In the genomic region with DNA sequence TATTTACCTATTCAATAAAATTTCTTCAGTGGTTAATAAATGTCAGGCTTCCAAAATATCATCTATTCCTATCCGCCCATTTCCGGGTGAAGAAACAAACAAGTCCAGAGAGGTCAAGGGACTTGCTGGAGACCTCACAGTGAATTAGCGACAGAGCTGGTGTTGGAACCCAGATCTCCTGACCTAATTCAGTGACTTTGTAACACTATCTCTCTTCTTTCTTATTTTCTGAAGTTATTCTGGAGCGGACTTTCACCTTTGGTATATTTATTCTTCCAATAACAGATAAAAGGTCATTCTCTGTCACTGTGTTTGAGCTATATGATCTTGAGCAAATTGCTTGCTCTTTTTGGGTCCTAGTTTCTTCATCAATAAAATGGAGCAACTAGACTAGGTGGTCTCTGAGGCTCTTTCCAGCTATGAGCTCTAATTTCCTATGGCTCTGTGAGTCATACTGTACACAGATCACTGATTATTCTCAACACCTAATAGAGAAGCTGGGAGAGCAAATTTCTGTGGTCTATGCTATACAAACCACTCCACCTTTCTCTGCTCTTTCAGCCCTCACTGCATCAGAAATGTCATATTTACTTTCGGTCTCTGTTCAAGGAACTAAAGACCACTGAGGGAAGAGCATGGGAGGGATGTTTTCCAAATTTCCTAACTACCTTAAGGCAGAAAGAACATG, we compare ENCODE assay signal across 23 cellular contexts.
"Had no signal": no experiment of that assay in that cellular context is flagged by ENCODE, and none has a peak within 500 bp of the region (broad histone marks: within the 10 kb centered on the region; RNA-seq: fewer than 3 reads in every experiment).

No MANE protein-coding gene starts in this region.

- H3K27ac Mint-ChIP-seq: mesothelial cell of epicardium; naive thymus-derived CD4-positive, alpha-beta T cell; nephron; neural progenitor cell; progenitor cell of endocrine pancreas had no signal

- H3K4me3 ChIP-seq: dorsolateral prefrontal cortex, neural progenitor cell, smooth muscle cell, stomach, thyroid gland, vagina had no signal

- H3K9ac ChIP-seq: neural progenitor cell, parathyroid adenoma had no signal

- H2AFZ ChIP-seq: neural progenitor cell, parathyroid adenoma had no signal

- H3K27me3 ChIP-seq: neural progenitor cell, stomach, thyroid gland, vagina had no signal

- H3K36me3 Mint-ChIP-seq: naive thymus-derived CD4-positive, alpha-beta T cell; neural progenitor cell had no signal

- H3K27me3 Mint-ChIP-seq: progenitor cell of endocrine pancreas had no signal

- H3K9me3 ChIP-seq: stomach, thyroid gland, vagina had no signal

- H3K36me3 ChIP-seq: neural progenitor cell, stomach, thyroid gland, vagina had no signal

- H3K79me2 ChIP-seq: parathyroid adenoma had no signal

- H3K4me2 ChIP-seq: neural progenitor cell, smooth muscle cell had no signal

- H3K4me3 Mint-ChIP-seq: mesothelial cell of epicardium; naive thymus-derived CD4-positive, alpha-beta T cell; nephron; neural progenitor cell had no signal

- H3K4me1 Mint-ChIP-seq: mesothelial cell of epicardium; naive thymus-derived CD4-positive, alpha-beta T cell; nephron; neural progenitor cell had no signal

- H3K27ac ChIP-seq: dorsolateral prefrontal cortex, neural progenitor cell, parathyroid adenoma, stomach, thyroid gland, vagina had no signal

- ATAC-seq: naive thymus-derived CD4-positive, alpha-beta T cell; sciatic nerve had no signal

- DNase-seq: dorsolateral prefrontal cortex; effector CD4-positive, alpha-beta T cell; hypothalamus; mesenchymal stem cell; naive thymus-derived CD4-positive, alpha-beta T cell; stimulated activated CD4-positive, alpha-beta T cell treated with anti-CD3 and anti-CD28 coated beads, Interleukin-12 subunit alpha, Interleukin-12 subunit beta, amount 100 ng/mL, for 4 hours; stimulated activated CD4-positive, alpha-beta T cell treated with anti-CD3 and anti-CD28 coated beads, Interleukin-1b, Interleukin-23, amount 100 ng/mL, for 48 hours; stimulated activated CD4-positive, alpha-beta T cell treated with anti-CD3 and anti-CD28 coated beads, Interleukin-4, amount 100 ng/mL, for 1 hour; stimulated activated CD8-positive, alpha-beta memory T cell treated with anti-CD3 and anti-CD28 coated beads, Interleukin-4, amount 100 ng/mL, for 48 hours; stimulated activated naive CD4-positive, alpha-beta T cell treated with Interleukin-2 at 50 U/mL for 16 hours; stomach; thyroid gland; trophoblast cell had no signal

- H3K9me3 Mint-ChIP-seq: nephron, neural progenitor cell had no signal

- H3K4me1 ChIP-seq: neural progenitor cell, parathyroid adenoma, stomach, thyroid gland, vagina had no signal

- FAIRE-seq: frontal cortex, keratinocyte had no signal
